In genomic region chr20:33551778-33552177, GRCh38 we compare ENCODE assay signal across 16 cellular contexts.
DNase-seq lines count a peak whose midpoint lies in the region; ATAC-seq and TF ChIP-seq lines count a peak whose summit lies in the region.
"Had no signal": no experiment of that assay in that cellular context is flagged by ENCODE, and none has a peak within 500 bp of the region (broad histone marks: within the 10 kb centered on the region; RNA-seq: fewer than 3 reads in every experiment).

No MANE protein-coding gene starts in this region.

- TF ChIP-seq POLR2A in heart left ventricle (IDR thresholded peaks at IDR 0.05), result no peak

- peaks cover 5% of the 10 kb centered on the region for H3K36me3 Mint-ChIP-seq in activated naive CD4-positive, alpha-beta T cell treated with anti-CD3 and anti-CD28 coated beads, Interleukin-2, amount 50 U/mL, for 24 hours
- H3K36me3 Mint-ChIP-seq in type B pancreatic cell, result peaks cover 30% of the 10 kb centered on the region

- peaks cover 50% of the 10 kb centered on the region for H3K4me1 Mint-ChIP-seq in activated naive CD4-positive, alpha-beta T cell treated with anti-CD3 and anti-CD28 coated beads, Interleukin-2, amount 50 U/mL, for 24 hours
- peaks cover 30% of the 10 kb centered on the region for H3K4me1 Mint-ChIP-seq in type B pancreatic cell (ENCODE audit: unreplicated experiment)

- peaks cover 0 to 5% (median 0%) of the 10 kb centered on the region in 12 donors for H3K9me3 ChIP-seq in heart left ventricle
- H3K9me3 ChIP-seq: MG63, right lobe of liver, tibial artery had no signal

- no peaks in the 10 kb centered on the region for H3K27me3 Mint-ChIP-seq in activated naive CD4-positive, alpha-beta T cell treated with anti-CD3 and anti-CD28 coated beads, Interleukin-2, amount 50 U/mL, for 24 hours
- H3K27me3 Mint-ChIP-seq in type B pancreatic cell, result no peaks in the 10 kb centered on the region
- H3K27me3 Mint-ChIP-seq: activated naive CD8-positive, alpha-beta T cell treated with anti-CD3 and anti-CD28 coated beads, Interleukin-2, amount 10 ng/mL, durations not matched to agents 7 days and 5 days had no signal

- intact Hi-C loops in heart left ventricle (cut with DNase I), result no loop called here

- no peaks in the 10 kb centered on the region for H3K9me3 Mint-ChIP-seq in activated naive CD4-positive, alpha-beta T cell treated with anti-CD3 and anti-CD28 coated beads, Interleukin-2, amount 50 U/mL, for 24 hours
- H3K9me3 Mint-ChIP-seq in type B pancreatic cell, result no peaks in the 10 kb centered on the region
- H3K9me3 Mint-ChIP-seq: activated naive CD8-positive, alpha-beta T cell treated with anti-CD3 and anti-CD28 coated beads, Interleukin-2, amount 10 ng/mL, durations not matched to agents 7 days and 5 days had no signal

- no peak overlapping the region for H3K4me3 ChIP-seq in heart left ventricle
- H3K4me3 ChIP-seq: MG63, right lobe of liver, tibial artery had no signal

- H3K36me3 ChIP-seq in heart left ventricle, result peaks cover 0 to 14% (median 0%) of the 10 kb centered on the region in 9 donors
- H3K36me3 ChIP-seq: MG63, right lobe of liver had no signal

- H3K27ac ChIP-seq in VCaP (peak overlapping the region; percentile 89), heart left ventricle (peak overlapping the region in 7 of 12 donors; percentile 11 to 55 (median 39))
- H3K27ac ChIP-seq: right lobe of liver, tibial artery had no signal

- ATAC-seq in heart left ventricle (peak in 3 of 4 donors; percentile 31 to 74 (median 37)), HG02642 (IDR thresholded peaks at IDR 0.05; ENCODE audit: poor library complexity, unreplicated experiment) (no peak), GM18502 (IDR thresholded peaks at IDR 0.05; ENCODE audit: poor library complexity, unreplicated experiment) (no peak)
- ATAC-seq: right lobe of liver had no signal

- TF ChIP-seq CTCF in VCaP (conservative IDR thresholded peaks at IDR 0.05) (no peak), heart left ventricle (IDR thresholded peaks at IDR 0.05) (no peak), type B pancreatic cell (conservative IDR thresholded peaks at IDR 0.05) (no peak)

- H3K27me3 ChIP-seq in heart left ventricle, result no peaks in the 10 kb centered on the region
- H3K27me3 ChIP-seq: MG63, right lobe of liver, tibial artery had no signal

- WGBS in heart left ventricle, 4 donors, result 74 to 84% (median 80%) methylated on average over 1 of the region's 1 CpG

- no peak overlapping the region for H3K4me3 Mint-ChIP-seq in activated naive CD4-positive, alpha-beta T cell treated with anti-CD3 and anti-CD28 coated beads, Interleukin-2, amount 50 U/mL, for 24 hours
- no peak overlapping the region for H3K4me3 Mint-ChIP-seq in type B pancreatic cell
- H3K4me3 Mint-ChIP-seq: activated naive CD8-positive, alpha-beta T cell treated with anti-CD3 and anti-CD28 coated beads, Interleukin-2, amount 10 ng/mL, durations not matched to agents 7 days and 5 days had no signal

- peaks cover 0 to 29% (median 6%) of the 10 kb centered on the region in 12 donors for H3K4me1 ChIP-seq in heart left ventricle

- peak overlapping the region; percentile 19 for H3K27ac Mint-ChIP-seq in activated naive CD4-positive, alpha-beta T cell treated with anti-CD3 and anti-CD28 coated beads, Interleukin-2, amount 50 U/mL, for 24 hours
- H3K27ac Mint-ChIP-seq in type B pancreatic cell, result peak overlapping the region; percentile 12
- H3K27ac Mint-ChIP-seq: activated naive CD8-positive, alpha-beta T cell treated with anti-CD3 and anti-CD28 coated beads, Interleukin-2, amount 10 ng/mL, durations not matched to agents 7 days and 5 days had no signal

- no peak for DNase-seq in activated naive CD4-positive, alpha-beta T cell treated with Interleukin-2 at 50 U/mL for 16 hours
- DNase-seq in heart left ventricle (no peak), type B pancreatic cell (ENCODE audit: extremely low spot score, unreplicated experiment) (no peak), NCI-H2227 treated with DMSO at 0.1 percent for 48 hours (lab: John Stamatoyannopoulos, UW) (no peak)
- DNase-seq: activated CD4-positive, alpha-beta T cell treated with anti-CD3 and anti-CD28 coated beads for 1 hour; activated naive CD8-positive, alpha-beta T cell treated with anti-CD3 and anti-CD28 coated beads, Interleukin-2, amount 10 ng/mL, durations not matched to agents 7 days and 5 days; NCI-H774; right lobe of liver; stimulated activated CD4-positive, alpha-beta T cell treated with anti-CD3 and anti-CD28 coated beads, Interleukin-4, amount 100 ng/mL, for 4 hours; T-helper 2 cell; tibial artery had no signal

Comparison
In these comparisons a context has a peak if more than half of its experiments do, and no peak if none do; other contexts are left out.
1. ATAC-seq: peak in heart left ventricle (3 of 4); none in HG02642 (single experiment) and GM18502 (single experiment).